Comparison of ENCODE assay signal across 1 cellular context in the genomic region with DNA sequence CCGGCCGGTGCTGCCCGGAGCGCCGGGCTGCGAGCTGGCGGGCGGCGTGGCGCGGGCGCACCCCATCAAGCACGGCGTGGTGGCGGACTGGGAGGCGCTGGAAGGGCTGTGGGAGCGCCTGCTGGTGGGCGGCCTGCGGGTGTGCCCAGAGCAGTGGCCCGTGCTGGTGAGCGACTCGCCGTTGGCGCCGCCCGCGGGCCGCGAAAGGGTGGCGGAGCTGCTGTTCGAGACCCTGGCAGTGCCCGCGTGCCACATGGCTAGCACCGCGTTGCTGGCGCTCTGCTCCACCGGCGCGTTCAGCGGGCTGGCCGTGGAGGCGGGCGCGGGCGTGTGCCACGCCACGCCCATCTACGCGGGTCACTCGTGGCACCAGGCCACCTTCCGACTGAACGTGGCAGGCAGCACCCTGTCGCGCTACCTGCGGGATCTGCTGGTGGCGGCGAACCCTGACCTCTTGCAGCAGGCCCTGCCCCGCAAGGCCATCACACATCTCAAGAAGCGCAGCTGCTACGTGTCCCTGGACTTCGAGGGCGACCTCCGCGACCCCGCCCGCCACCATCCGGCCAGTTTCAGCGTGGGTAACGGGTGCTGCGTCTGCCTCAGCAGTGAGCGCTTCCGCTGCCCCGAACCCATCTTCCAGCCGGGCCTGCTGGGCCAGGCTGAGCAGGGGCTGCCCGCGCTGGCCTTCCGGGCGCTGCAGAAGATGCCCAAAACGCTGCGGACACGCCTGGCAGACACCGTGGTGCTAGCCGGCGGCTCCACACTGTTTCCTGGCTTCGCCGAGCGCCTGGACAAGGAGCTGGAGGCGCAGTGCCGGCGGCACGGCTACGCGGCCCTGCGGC.
TF ChIP-seq lines count a peak whose summit lies in the region.

No MANE protein-coding gene starts in this region.

TF ChIP-seq in HepG2, 621 proteins besides CTCF, POLR2A, EP300 and RAD21 (continued from another document and continues in another):
- TF ChIP-seq, protein P1, sequence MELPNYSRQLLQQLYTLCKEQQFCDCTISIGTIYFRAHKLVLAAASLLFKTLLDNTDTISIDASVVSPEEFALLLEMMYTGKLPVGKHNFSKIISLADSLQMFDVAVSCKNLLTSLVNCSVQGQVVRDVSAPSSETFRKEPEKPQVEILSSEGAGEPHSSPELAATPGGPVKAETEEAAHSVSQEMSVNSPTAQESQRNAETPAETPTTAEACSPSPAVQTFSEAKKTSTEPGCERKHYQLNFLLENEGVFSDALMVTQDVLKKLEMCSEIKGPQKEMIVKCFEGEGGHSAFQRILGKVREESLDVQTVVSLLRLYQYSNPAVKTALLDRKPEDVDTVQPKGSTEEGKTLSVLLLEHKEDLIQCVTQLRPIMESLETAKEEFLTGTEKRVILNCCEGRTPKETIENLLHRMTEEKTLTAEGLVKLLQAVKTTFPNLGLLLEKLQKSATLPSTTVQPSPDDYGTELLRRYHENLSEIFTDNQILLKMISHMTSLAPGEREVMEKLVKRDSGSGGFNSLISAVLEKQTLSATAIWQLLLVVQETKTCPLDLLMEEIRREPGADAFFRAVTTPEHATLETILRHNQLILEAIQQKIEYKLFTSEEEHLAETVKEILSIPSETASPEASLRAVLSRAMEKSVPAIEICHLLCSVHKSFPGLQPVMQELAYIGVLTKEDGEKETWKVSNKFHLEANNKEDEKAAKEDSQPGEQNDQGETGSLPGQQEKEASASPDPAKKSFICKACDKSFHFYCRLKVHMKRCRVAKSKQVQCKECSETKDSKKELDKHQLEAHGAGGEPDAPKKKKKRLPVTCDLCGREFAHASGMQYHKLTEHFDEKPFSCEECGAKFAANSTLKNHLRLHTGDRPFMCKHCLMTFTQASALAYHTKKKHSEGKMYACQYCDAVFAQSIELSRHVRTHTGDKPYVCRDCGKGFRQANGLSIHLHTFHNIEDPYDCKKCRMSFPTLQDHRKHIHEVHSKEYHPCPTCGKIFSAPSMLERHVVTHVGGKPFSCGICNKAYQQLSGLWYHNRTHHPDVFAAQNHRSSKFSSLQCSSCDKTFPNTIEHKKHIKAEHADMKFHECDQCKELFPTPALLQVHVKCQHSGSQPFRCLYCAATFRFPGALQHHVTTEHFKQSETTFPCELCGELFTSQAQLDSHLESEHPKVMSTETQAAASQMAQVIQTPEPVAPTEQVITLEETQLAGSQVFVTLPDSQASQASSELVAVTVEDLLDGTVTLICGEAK (IDR thresholded peaks at IDR 0.05) = no peak
- TF ChIP-seq, protein P1 (CRISPR knock-in tag; IDR thresholded peaks at IDR 0.05) = peak; percentile 23; the same call in 1 of the 2 replicates
- TF ChIP-seq MEIS1 (CRISPR knock-in tag; IDR thresholded peaks at IDR 0.05; ENCODE audit: borderline replicate concordance) (0 out of 2 replicates have a peak, but pooled peaks have one; percentile 53), KDM3A (CRISPR knock-in tag; IDR thresholded peaks at IDR 0.05; ENCODE audit: low read depth) (peak; percentile 75; the same call in 1 of the 2 replicates), FOXO1 (CRISPR knock-in tag; IDR thresholded peaks at IDR 0.05) (peak; percentile 19; the same call in 1 of the 2 replicates), ZNF138 (CRISPR knock-in tag; IDR thresholded peaks at IDR 0.05; ENCODE audit: low read depth) (0 out of 2 replicates have a peak, but pooled peaks have one; percentile 59), ZNF501 (CRISPR knock-in tag; IDR thresholded peaks at IDR 0.05) (peak; percentile 67; the same call in 1 of the 2 replicates), ZNF556 (CRISPR knock-in tag; IDR thresholded peaks at IDR 0.05; ENCODE audit: borderline replicate concordance) (0 out of 2 replicates have a peak, but pooled peaks have one; percentile 46), NFE2L1 (CRISPR knock-in tag; IDR thresholded peaks at IDR 0.05; ENCODE audit: borderline replicate concordance) (peak; percentile 88; the same call in 1 of the 2 replicates), ZNF607 (CRISPR knock-in tag; IDR thresholded peaks at IDR 0.05; ENCODE audit: borderline replicate concordance) (no peak), TSC22D2 (CRISPR knock-in tag; IDR thresholded peaks at IDR 0.05; ENCODE audit: borderline replicate concordance) (no peak), ZNF674 (CRISPR knock-in tag; IDR thresholded peaks at IDR 0.05; ENCODE audit: low read depth) (0 out of 2 replicates have a peak, but pooled peaks have one; percentile 12), SMAD9 (CRISPR knock-in tag; IDR thresholded peaks at IDR 0.05) (no peak), ZFYVE20 (CRISPR knock-in tag; IDR thresholded peaks at IDR 0.05; ENCODE audit: borderline replicate concordance, low read depth) (peak; percentile 64; the same call in 1 of the 2 replicates), CHCHD3 (CRISPR knock-in tag; IDR thresholded peaks at IDR 0.05) (0 out of 2 replicates have a peak, but pooled peaks have one; percentile 59), FOXC1 (CRISPR knock-in tag; IDR thresholded peaks at IDR 0.05; ENCODE audit: borderline replicate concordance) (peak; percentile 63; the same call in 1 of the 2 replicates), ZNF782 (CRISPR knock-in tag; IDR thresholded peaks at IDR 0.05; ENCODE audit: borderline replicate concordance) (0 out of 2 replicates have a peak, but pooled peaks have one; percentile 33), SSRP1 (CRISPR knock-in tag; IDR thresholded peaks at IDR 0.05) (0 out of 2 replicates have a peak, but pooled peaks have one; percentile 7), JUN (CRISPR knock-in tag; IDR thresholded peaks at IDR 0.05) (no peak), ZNF720 (CRISPR knock-in tag; IDR thresholded peaks at IDR 0.05) (0 out of 2 replicates have a peak, but pooled peaks have one; percentile 17), GTF3A (CRISPR knock-in tag; conservative IDR thresholded peaks at IDR 0.05) (0 out of 2 replicates have a peak, but pooled peaks have one; percentile 55), ZNF670 (CRISPR knock-in tag; IDR thresholded peaks at IDR 0.05; ENCODE audit: borderline replicate concordance) (no peak), NRL (CRISPR knock-in tag; IDR thresholded peaks at IDR 0.05; ENCODE audit: borderline replicate concordance) (peak; percentile 64; the same call in 1 of the 2 replicates), ZNF160 (CRISPR knock-in tag; IDR thresholded peaks at IDR 0.05) (0 out of 2 replicates have a peak, but pooled peaks have one; percentile 34), SMC3 (IDR thresholded peaks at IDR 0.05; ENCODE audit: low read length) (peak; percentile 38; the same call in 1 of the 2 replicates), POGZ (CRISPR knock-in tag; IDR thresholded peaks at IDR 0.05) (peak; percentile 65; the same call in 1 of the 2 replicates), ZNF274 (CRISPR knock-in tag; IDR thresholded peaks at IDR 0.05) (0 out of 2 replicates have a peak, but pooled peaks have one; percentile 27), MBD4 (IDR thresholded peaks at IDR 0.05; ENCODE audit: borderline replicate concordance, low read length) (no peak), ZNF768 (CRISPR knock-in tag; IDR thresholded peaks at IDR 0.05) (peak; percentile 7; the same call in 1 of the 2 replicates), ZNF788 (CRISPR knock-in tag; IDR thresholded peaks at IDR 0.05; ENCODE audit: borderline replicate concordance) (peak; percentile 48; the same call in 1 of the 2 replicates), CCDC6 (CRISPR knock-in tag; IDR thresholded peaks at IDR 0.05) (0 out of 2 replicates have a peak, but pooled peaks have one; percentile 51)
- TF ChIP-seq, protein P2, sequence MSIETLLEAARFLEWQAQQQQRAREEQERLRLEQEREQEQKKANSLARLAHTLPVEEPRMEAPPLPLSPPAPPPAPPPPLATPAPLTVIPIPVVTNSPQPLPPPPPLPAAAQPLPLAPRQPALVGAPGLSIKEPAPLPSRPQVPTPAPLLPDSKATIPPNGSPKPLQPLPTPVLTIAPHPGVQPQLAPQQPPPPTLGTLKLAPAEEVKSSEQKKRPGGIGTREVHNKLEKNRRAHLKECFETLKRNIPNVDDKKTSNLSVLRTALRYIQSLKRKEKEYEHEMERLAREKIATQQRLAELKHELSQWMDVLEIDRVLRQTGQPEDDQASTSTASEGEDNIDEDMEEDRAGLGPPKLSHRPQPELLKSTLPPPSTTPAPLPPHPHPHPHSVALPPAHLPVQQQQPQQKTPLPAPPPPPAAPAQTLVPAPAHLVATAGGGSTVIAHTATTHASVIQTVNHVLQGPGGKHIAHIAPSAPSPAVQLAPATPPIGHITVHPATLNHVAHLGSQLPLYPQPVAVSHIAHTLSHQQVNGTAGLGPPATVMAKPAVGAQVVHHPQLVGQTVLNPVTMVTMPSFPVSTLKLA (IDR thresholded peaks at IDR 0.05) = no peak
- TF ChIP-seq, protein P3, sequence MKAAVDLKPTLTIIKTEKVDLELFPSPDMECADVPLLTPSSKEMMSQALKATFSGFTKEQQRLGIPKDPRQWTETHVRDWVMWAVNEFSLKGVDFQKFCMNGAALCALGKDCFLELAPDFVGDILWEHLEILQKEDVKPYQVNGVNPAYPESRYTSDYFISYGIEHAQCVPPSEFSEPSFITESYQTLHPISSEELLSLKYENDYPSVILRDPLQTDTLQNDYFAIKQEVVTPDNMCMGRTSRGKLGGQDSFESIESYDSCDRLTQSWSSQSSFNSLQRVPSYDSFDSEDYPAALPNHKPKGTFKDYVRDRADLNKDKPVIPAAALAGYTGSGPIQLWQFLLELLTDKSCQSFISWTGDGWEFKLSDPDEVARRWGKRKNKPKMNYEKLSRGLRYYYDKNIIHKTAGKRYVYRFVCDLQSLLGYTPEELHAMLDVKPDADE (CRISPR knock-in tag; IDR thresholded peaks at IDR 0.05) = no peak
- TF ChIP-seq, protein P4, sequence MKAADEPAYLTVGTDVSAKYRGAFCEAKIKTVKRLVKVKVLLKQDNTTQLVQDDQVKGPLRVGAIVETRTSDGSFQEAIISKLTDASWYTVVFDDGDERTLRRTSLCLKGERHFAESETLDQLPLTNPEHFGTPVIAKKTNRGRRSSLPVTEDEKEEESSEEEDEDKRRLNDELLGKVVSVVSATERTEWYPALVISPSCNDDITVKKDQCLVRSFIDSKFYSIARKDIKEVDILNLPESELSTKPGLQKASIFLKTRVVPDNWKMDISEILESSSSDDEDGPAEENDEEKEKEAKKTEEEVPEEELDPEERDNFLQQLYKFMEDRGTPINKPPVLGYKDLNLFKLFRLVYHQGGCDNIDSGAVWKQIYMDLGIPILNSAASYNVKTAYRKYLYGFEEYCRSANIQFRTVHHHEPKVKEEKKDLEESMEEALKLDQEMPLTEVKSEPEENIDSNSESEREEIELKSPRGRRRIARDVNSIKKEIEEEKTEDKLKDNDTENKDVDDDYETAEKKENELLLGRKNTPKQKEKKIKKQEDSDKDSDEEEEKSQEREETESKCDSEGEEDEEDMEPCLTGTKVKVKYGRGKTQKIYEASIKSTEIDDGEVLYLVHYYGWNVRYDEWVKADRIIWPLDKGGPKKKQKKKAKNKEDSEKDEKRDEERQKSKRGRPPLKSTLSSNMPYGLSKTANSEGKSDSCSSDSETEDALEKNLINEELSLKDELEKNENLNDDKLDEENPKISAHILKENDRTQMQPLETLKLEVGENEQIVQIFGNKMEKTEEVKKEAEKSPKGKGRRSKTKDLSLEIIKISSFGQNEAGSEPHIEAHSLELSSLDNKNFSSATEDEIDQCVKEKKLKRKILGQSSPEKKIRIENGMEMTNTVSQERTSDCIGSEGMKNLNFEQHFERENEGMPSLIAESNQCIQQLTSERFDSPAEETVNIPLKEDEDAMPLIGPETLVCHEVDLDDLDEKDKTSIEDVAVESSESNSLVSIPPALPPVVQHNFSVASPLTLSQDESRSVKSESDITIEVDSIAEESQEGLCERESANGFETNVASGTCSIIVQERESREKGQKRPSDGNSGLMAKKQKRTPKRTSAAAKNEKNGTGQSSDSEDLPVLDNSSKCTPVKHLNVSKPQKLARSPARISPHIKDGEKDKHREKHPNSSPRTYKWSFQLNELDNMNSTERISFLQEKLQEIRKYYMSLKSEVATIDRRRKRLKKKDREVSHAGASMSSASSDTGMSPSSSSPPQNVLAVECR (CRISPR knock-in tag; IDR thresholded peaks at IDR 0.05; ENCODE audit: borderline replicate concordance) = 0 out of 2 replicates have a peak, but pooled peaks have one; percentile 30
- TF ChIP-seq, protein P5, sequence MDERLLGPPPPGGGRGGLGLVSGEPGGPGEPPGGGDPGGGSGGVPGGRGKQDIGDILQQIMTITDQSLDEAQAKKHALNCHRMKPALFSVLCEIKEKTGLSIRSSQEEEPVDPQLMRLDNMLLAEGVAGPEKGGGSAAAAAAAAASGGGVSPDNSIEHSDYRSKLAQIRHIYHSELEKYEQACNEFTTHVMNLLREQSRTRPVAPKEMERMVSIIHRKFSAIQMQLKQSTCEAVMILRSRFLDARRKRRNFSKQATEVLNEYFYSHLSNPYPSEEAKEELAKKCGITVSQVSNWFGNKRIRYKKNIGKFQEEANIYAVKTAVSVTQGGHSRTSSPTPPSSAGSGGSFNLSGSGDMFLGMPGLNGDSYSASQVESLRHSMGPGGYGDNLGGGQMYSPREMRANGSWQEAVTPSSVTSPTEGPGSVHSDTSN (CRISPR knock-in tag; IDR thresholded peaks at IDR 0.05) = no peak
